1 cellular context compared by ENCODE assay signal in genomic region chr19:16542045-16542893, GRCh38.
A peak's percentile ranks its signal among the peaks of the same experiment; 100 is the strongest.
TF ChIP-seq lines count a peak whose summit lies in the region.

Gene CHERP, minus strand, starts transcription at chr19:16542437. Its CDS starts 59 bp downstream, at chr19:16542378.

TF ChIP-seq in HepG2, 621 proteins besides CTCF, POLR2A, EP300 and RAD21 (continued from another document and continues in another):
- no peak for TF ChIP-seq ZNF446 (CRISPR knock-in tag; IDR thresholded peaks at IDR 0.05)
- no peak for TF ChIP-seq NFATC3 (CRISPR knock-in tag; IDR thresholded peaks at IDR 0.05)
- no peak for TF ChIP-seq ZNF567 (CRISPR knock-in tag; IDR thresholded peaks at IDR 0.05; ENCODE audit: borderline replicate concordance)
- 0 out of 2 replicates have a peak, but pooled peaks have one; percentile 18 for TF ChIP-seq ZKSCAN8 (CRISPR knock-in tag; IDR thresholded peaks at IDR 0.05; ENCODE audit: borderline replicate concordance)
- peak; percentile 94 for TF ChIP-seq POLR2AphosphoS5 (IDR thresholded peaks at IDR 0.05; ENCODE audit: low read depth, low read length)
- peak; percentile 52; the same call in 1 of the 3 replicates for TF ChIP-seq MXI1 (IDR thresholded peaks at IDR 0.05; ENCODE audit: borderline replicate concordance, low read depth, low read length)
- TF ChIP-seq ZNF792 (CRISPR knock-in tag; IDR thresholded peaks at IDR 0.05) = no peak
- no peak for TF ChIP-seq ZNF20 (CRISPR knock-in tag; IDR thresholded peaks at IDR 0.05)
- peak; percentile 69 for TF ChIP-seq ZSCAN21 (CRISPR knock-in tag; IDR thresholded peaks at IDR 0.05; ENCODE audit: borderline replicate concordance)
- TF ChIP-seq SNAI1 (CRISPR knock-in tag; IDR thresholded peaks at IDR 0.05; ENCODE audit: borderline replicate concordance) = peak; percentile 53; the same call in 1 of the 2 replicates
- TF ChIP-seq NR2F2 (IDR thresholded peaks at IDR 0.05; ENCODE audit: borderline replicate concordance, low read depth) = no peak
- no peak for TF ChIP-seq NPAS2 (CRISPR knock-in tag; IDR thresholded peaks at IDR 0.05; ENCODE audit: borderline replicate concordance)
- peak; percentile 22; the same call in 1 of the 2 replicates for TF ChIP-seq MXD1 (CRISPR knock-in tag; IDR thresholded peaks at IDR 0.05)
- TF ChIP-seq HCFC1 (IDR thresholded peaks at IDR 0.05; ENCODE audit: low read depth, low read length) = peak; percentile 62
- peak; percentile 92 for TF ChIP-seq ZFY (CRISPR knock-in tag; IDR thresholded peaks at IDR 0.05)
- 0 out of 2 replicates have a peak, but pooled peaks have one; percentile 60 for TF ChIP-seq ZSCAN12 (CRISPR knock-in tag; IDR thresholded peaks at IDR 0.05)
- peak; percentile 59; the same call in 1 of the 2 replicates for TF ChIP-seq GFI1 (CRISPR knock-in tag; IDR thresholded peaks at IDR 0.05; ENCODE audit: borderline replicate concordance)
- 0 out of 2 replicates have a peak, but pooled peaks have one; percentile 5 for TF ChIP-seq DNMT3B (CRISPR knock-in tag; conservative IDR thresholded peaks at IDR 0.05)
- 0 out of 2 replicates have a peak, but pooled peaks have one; percentile 18 for TF ChIP-seq TGIF2 (CRISPR knock-in tag; IDR thresholded peaks at IDR 0.05)
- peak; percentile 63; the same call in 1 of the 2 replicates for TF ChIP-seq ZZZ3 (CRISPR knock-in tag; IDR thresholded peaks at IDR 0.05; ENCODE audit: borderline replicate concordance)
- TF ChIP-seq GABPB1 (CRISPR knock-in tag; IDR thresholded peaks at IDR 0.05) = peak; percentile 99
- TF ChIP-seq AHR (CRISPR knock-in tag; IDR thresholded peaks at IDR 0.05) = 0 out of 2 replicates have a peak, but pooled peaks have one; percentile 42
- TF ChIP-seq ZNF703 (CRISPR knock-in tag; IDR thresholded peaks at IDR 0.05; ENCODE audit: borderline replicate concordance) = no peak; the same call in 1 of the 2 replicates
- no peak for TF ChIP-seq ZNF296 (CRISPR knock-in tag; conservative IDR thresholded peaks at IDR 0.05)
- peak; percentile 42; the same call in 1 of the 2 replicates for TF ChIP-seq PATZ1 (CRISPR knock-in tag; IDR thresholded peaks at IDR 0.05)
- no peak for TF ChIP-seq ZNF138 (CRISPR knock-in tag; IDR thresholded peaks at IDR 0.05; ENCODE audit: low read depth)
- 0 out of 2 replicates have a peak, but pooled peaks have one; percentile 52 for TF ChIP-seq KAT7 (CRISPR knock-in tag; IDR thresholded peaks at IDR 0.05; ENCODE audit: borderline replicate concordance)
- TF ChIP-seq NFKBIZ (CRISPR knock-in tag; IDR thresholded peaks at IDR 0.05) = 0 out of 2 replicates have a peak, but pooled peaks have one; percentile 24
- peak; percentile 54; the same call in 1 of the 2 replicates for TF ChIP-seq SIN3B (IDR thresholded peaks at IDR 0.05; ENCODE audit: low read length)
- no peak for TF ChIP-seq THYN1 (CRISPR knock-in tag; IDR thresholded peaks at IDR 0.05; ENCODE audit: borderline replicate concordance, low read depth)
- peak; percentile 37; the same call in 1 of the 2 replicates for TF ChIP-seq ZNF816 (CRISPR knock-in tag; IDR thresholded peaks at IDR 0.05; ENCODE audit: borderline replicate concordance)
- TF ChIP-seq PHB2 (IDR thresholded peaks at IDR 0.05; ENCODE audit: partially characterized antibody) = no peak
- no peak for TF ChIP-seq CBX1 (IDR thresholded peaks at IDR 0.05; ENCODE audit: low read depth)
- peak; percentile 57; the same call in 1 of the 2 replicates for TF ChIP-seq DZIP1 (CRISPR knock-in tag; IDR thresholded peaks at IDR 0.05)
- no peak for TF ChIP-seq PTBP1 (IDR thresholded peaks at IDR 0.05; ENCODE audit: low read depth, low read length, poor library complexity, severe bottlenecking)
- TF ChIP-seq GLMP (CRISPR knock-in tag; IDR thresholded peaks at IDR 0.05; ENCODE audit: borderline replicate concordance) = no peak
- no peak for TF ChIP-seq RBM39 (IDR thresholded peaks at IDR 0.05; ENCODE audit: low read depth, low read length, poor library complexity, severe bottlenecking)
- TF ChIP-seq GPBP1L1 (CRISPR knock-in tag; IDR thresholded peaks at IDR 0.05) = no peak
- TF ChIP-seq HIC2 (CRISPR knock-in tag; IDR thresholded peaks at IDR 0.05; ENCODE audit: low read depth) = no peak; the same call in 1 of the 2 replicates
- TF ChIP-seq ZNF512 (CRISPR knock-in tag; IDR thresholded peaks at IDR 0.05) = no peak
- peak; percentile 52; the same call in 1 of the 2 replicates for TF ChIP-seq PAX8 (CRISPR knock-in tag; IDR thresholded peaks at IDR 0.05; ENCODE audit: borderline replicate concordance)
- TF ChIP-seq ZBTB10 (CRISPR knock-in tag; IDR thresholded peaks at IDR 0.05; ENCODE audit: borderline replicate concordance) = peak; percentile 69; the same call in 1 of the 2 replicates
- TF ChIP-seq YEATS4 (CRISPR knock-in tag; IDR thresholded peaks at IDR 0.05; ENCODE audit: borderline replicate concordance) = peak; percentile 87
- TF ChIP-seq HOXA5 (CRISPR knock-in tag; IDR thresholded peaks at IDR 0.05) = peak; percentile 44
- no peak for TF ChIP-seq JDP2 (CRISPR knock-in tag; IDR thresholded peaks at IDR 0.05; ENCODE audit: borderline replicate concordance)
- no peak for TF ChIP-seq U2AF2 (IDR thresholded peaks at IDR 0.05; ENCODE audit: low read depth, low read length)
- no peak for TF ChIP-seq ZNF597 (CRISPR knock-in tag; IDR thresholded peaks at IDR 0.05)
- peak; percentile 97 for TF ChIP-seq TFDP2 (CRISPR knock-in tag; IDR thresholded peaks at IDR 0.05)
- no peak for TF ChIP-seq SRSF4 (IDR thresholded peaks at IDR 0.05; ENCODE audit: low read depth, low read length, poor library complexity, severe bottlenecking)
